Comparison of ENCODE assay signal across 9 cellular contexts in genomic region chr9:124216474-124217176, GRCh38. TPM values are rescaled to one million over a fixed set of nuclear protein-coding genes. Genes with fewer than 3 reads are reported as not detected.
DNase-seq lines count a peak whose midpoint lies in the region; ATAC-seq and TF ChIP-seq lines count a peak whose summit lies in the region.
"Had no signal": no experiment of that assay in that cellular context is flagged by ENCODE, and none has a peak within 500 bp of the region (broad histone marks: within the 10 kb centered on the region; RNA-seq: fewer than 3 reads in every experiment).

No MANE protein-coding gene starts in this region.

- ATAC-seq in left lobe of liver (no peak), HG02884 (IDR thresholded peaks at IDR 0.05; ENCODE audit: unreplicated experiment) (no peak)

- peak overlapping the region; percentile 94 for H3K27ac Mint-ChIP-seq in stimulated activated naive CD8-positive, alpha-beta T cell treated with anti-CD3 and anti-CD28 coated beads, Interleukin-15, Interleukin-2, amounts not matched to agents 100 ng/mL and 50 ng/mL, for 24 hours

- no peak for TF ChIP-seq CTCF in GM12865 (IDR thresholded peaks at IDR 0.05; ENCODE audit: insufficient read depth, low read depth, low read length, missing control alignments)

- peak; percentile 88 for DNase-seq in GM12865 (ENCODE audit: low read depth)
- DNase-seq in Jurkat, Clone E6-1 (ENCODE audit: low read depth, low spot score) = peak; percentile 82
- DNase-seq in activated CD8-positive, alpha-beta memory T cell treated with anti-CD3 and anti-CD28 coated beads, Interleukin-2, amount 50 U/mL, for 4 hours = peak; percentile 24
- peak; percentile 53 for DNase-seq in left lobe of liver (ENCODE audit: low spot score)
- DNase-seq in DMS53 (lab: John Stamatoyannopoulos, UW) = no peak
- no peak for DNase-seq in inferior parietal cortex (ENCODE audit: extremely low spot score)

- H3K27me3 Mint-ChIP-seq in stimulated activated naive CD8-positive, alpha-beta T cell treated with anti-CD3 and anti-CD28 coated beads, Interleukin-15, Interleukin-2, amounts not matched to agents 100 ng/mL and 50 ng/mL, for 24 hours = no peaks in the 10 kb centered on the region

- H3K4me3 Mint-ChIP-seq in stimulated activated naive CD8-positive, alpha-beta T cell treated with anti-CD3 and anti-CD28 coated beads, Interleukin-15, Interleukin-2, amounts not matched to agents 100 ng/mL and 50 ng/mL, for 24 hours = peak overlapping the region; percentile 48

- no peaks in the 10 kb centered on the region for H3K9me3 Mint-ChIP-seq in stimulated activated naive CD8-positive, alpha-beta T cell treated with anti-CD3 and anti-CD28 coated beads, Interleukin-15, Interleukin-2, amounts not matched to agents 100 ng/mL and 50 ng/mL, for 24 hours

- no peaks in the 10 kb centered on the region for H3K36me3 Mint-ChIP-seq in stimulated activated naive CD8-positive, alpha-beta T cell treated with anti-CD3 and anti-CD28 coated beads, Interleukin-15, Interleukin-2, amounts not matched to agents 100 ng/mL and 50 ng/mL, for 24 hours (ENCODE audit: low read depth)

- peaks cover 85% of the 10 kb centered on the region for H3K4me1 Mint-ChIP-seq in stimulated activated naive CD8-positive, alpha-beta T cell treated with anti-CD3 and anti-CD28 coated beads, Interleukin-15, Interleukin-2, amounts not matched to agents 100 ng/mL and 50 ng/mL, for 24 hours (ENCODE audit: low read depth)

- H3K4me3 ChIP-seq in GM12865 (ENCODE audit: low read depth, low read length) = peak overlapping the region; percentile 28
- peak overlapping the region; percentile 16 for H3K4me3 ChIP-seq in Jurkat, Clone E6-1 (ENCODE audit: low read length)
- H3K4me3 ChIP-seq: psoas muscle had no signal

RNA-seq across cellular contexts. Expression of gene NEK6, which starts 41.1 kb away (rescaled TPM):
- 22.4 TPM for polyA plus RNA-seq in Jurkat, Clone E6-1 (2012; ENCODE audit: insufficient read depth, insufficient read length)
- total RNA-seq in left lobe of liver = 84.5 TPM

Comparison
In these comparisons a context has a peak if more than half of its experiments do, and no peak if none do; other contexts are left out.
1. DNase-seq: peak in GM12865 (single experiment), Jurkat, Clone E6-1 (single experiment), activated CD8-positive, alpha-beta memory T cell treated with anti-CD3 and anti-CD28 coated beads, Interleukin-2, amount 50 U/mL, for 4 hours (single experiment) and left lobe of liver (single experiment); none in DMS53 (single experiment) and inferior parietal cortex (single experiment).